In the genomic region with DNA sequence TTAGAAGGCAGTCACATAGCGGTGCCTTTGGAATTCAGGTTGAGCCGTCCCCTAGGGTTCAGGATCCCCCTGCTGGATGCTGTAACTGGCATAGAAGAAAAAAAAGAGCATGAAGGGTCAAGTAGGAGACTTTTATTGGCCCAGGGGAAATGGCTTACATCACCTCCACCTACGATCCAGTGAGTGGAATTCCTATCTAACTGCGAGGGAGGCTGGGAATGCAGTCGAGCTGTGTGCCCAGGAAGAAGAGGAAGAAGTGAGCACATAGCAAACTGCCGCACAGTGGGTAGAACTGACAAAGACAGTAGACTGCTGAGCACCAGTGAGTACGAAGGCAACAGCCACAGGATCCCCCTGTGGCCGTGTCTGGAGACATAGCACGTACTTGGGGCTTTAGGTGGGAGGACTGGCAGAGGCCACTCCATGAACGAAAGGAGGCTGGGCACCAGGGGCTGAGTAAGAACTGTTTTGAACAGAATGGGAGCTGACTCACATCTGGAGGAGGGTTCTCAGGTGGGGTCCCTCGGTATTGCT, we compare ENCODE assay signal across 1 cellular context.
A peak's percentile ranks its signal among the peaks of the same experiment; 100 is the strongest.
TF ChIP-seq lines count a peak whose summit lies in the region.

No MANE protein-coding gene starts in this region.

TF ChIP-seq in HEK293, 187 proteins besides CTCF, POLR2A, EP300 and RAD21 (continued from another document):
- TF ChIP-seq ZNF518A (tag by site-specific recombination; conservative IDR thresholded peaks at IDR 0.05; ENCODE audit: low read depth) (no peak), ZNF302 (tag by site-specific recombination; IDR thresholded peaks at IDR 0.05; ENCODE audit: low read depth) (no peak), BCL11B (tag by site-specific recombination; IDR thresholded peaks at IDR 0.05; ENCODE audit: low read depth) (no peak), ZNF660 (tag by site-specific recombination; IDR thresholded peaks at IDR 0.05) (peak; percentile 77; the same call in 1 of the 2 replicates), OSR2 (tag by site-specific recombination; IDR thresholded peaks at IDR 0.05) (0 out of 2 replicates have a peak, but pooled peaks have one; percentile 19), ZNF548 (tag by site-specific recombination; IDR thresholded peaks at IDR 0.05) (no peak), ZBTB21 (tag by site-specific recombination; IDR thresholded peaks at IDR 0.05) (no peak), ZFHX2 (tag by site-specific recombination; conservative IDR thresholded peaks at IDR 0.05) (peak; percentile 96), ZNF280D (tag by site-specific recombination; IDR thresholded peaks at IDR 0.05) (no peak), ZNF202 (tag by site-specific recombination; IDR thresholded peaks at IDR 0.05; ENCODE audit: borderline replicate concordance) (no peak), HOXC10 (CRISPR knock-in tag; IDR thresholded peaks at IDR 0.05) (no peak), ZSCAN23 (tag by site-specific recombination; IDR thresholded peaks at IDR 0.05) (no peak), FEZF1 (tag by site-specific recombination; IDR thresholded peaks at IDR 0.05) (peak; percentile 96), ZNF555 (tag by site-specific recombination; conservative IDR thresholded peaks at IDR 0.05) (no peak), ZNF776 (tag by site-specific recombination; IDR thresholded peaks at IDR 0.05; ENCODE audit: borderline replicate concordance) (no peak), SP2 (tag by site-specific recombination; IDR thresholded peaks at IDR 0.05) (no peak), ZNF561 (tag by site-specific recombination; IDR thresholded peaks at IDR 0.05; ENCODE audit: borderline replicate concordance) (0 out of 2 replicates have a peak, but pooled peaks have one; percentile 64), ZBTB17 (tag by site-specific recombination; IDR thresholded peaks at IDR 0.05) (peak; percentile 71), TRIM28 (IDR thresholded peaks at IDR 0.05; ENCODE audit: borderline replicate concordance, low read length) (peak; percentile 93)
- TF ChIP-seq, protein P1, sequence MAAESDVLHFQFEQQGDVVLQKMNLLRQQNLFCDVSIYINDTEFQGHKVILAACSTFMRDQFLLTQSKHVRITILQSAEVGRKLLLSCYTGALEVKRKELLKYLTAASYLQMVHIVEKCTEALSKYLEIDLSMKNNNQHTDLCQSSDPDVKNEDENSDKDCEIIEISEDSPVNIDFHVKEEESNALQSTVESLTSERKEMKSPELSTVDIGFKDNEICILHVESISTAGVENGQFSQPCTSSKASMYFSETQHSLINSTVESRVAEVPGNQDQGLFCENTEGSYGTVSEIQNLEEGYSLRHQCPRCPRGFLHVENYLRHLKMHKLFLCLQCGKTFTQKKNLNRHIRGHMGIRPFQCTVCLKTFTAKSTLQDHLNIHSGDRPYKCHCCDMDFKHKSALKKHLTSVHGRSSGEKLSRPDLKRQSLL (tag by site-specific recombination; IDR thresholded peaks at IDR 0.05): no peak
- TF ChIP-seq, protein P2, sequence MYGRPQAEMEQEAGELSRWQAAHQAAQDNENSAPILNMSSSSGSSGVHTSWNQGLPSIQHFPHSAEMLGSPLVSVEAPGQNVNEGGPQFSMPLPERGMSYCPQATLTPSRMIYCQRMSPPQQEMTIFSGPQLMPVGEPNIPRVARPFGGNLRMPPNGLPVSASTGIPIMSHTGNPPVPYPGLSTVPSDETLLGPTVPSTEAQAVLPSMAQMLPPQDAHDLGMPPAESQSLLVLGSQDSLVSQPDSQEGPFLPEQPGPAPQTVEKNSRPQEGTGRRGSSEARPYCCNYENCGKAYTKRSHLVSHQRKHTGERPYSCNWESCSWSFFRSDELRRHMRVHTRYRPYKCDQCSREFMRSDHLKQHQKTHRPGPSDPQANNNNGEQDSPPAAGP (tag by site-specific recombination; IDR thresholded peaks at IDR 0.05): 0 out of 2 replicates have a peak, but pooled peaks have one; percentile 54
